In the genomic region with DNA sequence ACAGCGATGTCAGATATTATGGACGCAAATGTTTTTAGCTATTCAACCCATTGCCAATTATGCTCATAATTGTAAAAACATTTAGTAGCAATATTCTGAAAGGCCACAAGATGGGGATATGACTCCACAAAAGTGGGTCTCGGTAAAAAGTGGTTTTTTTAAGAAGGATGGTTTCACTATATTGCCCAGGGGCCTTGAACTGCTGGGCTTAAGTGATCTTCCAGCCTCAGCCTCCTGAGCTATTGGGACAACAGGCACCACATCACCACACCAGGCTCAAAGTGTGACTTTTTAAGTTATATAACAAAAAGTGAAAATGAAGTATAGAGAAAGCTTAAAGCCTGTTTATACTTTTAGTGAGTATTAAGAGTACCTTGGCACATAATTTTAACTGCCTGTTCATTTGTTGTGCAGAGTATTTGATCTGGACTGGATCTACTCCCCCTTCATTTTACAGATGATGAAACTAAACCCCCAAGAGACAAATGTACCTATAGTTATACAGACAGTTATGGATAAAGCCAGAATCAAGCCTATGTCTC, we compare ENCODE assay signal across 8 cellular contexts. TPM values are rescaled to one million over a fixed set of nuclear protein-coding genes. Genes with fewer than 3 reads are reported as not detected.
DNase-seq lines count a peak whose midpoint lies in the region; ATAC-seq and TF ChIP-seq lines count a peak whose summit lies in the region.

No MANE protein-coding gene starts in this region.

- TF ChIP-seq CTCF in AG09309 (IDR thresholded peaks at IDR 0.05; ENCODE audit: control insufficient read depth, insufficient read depth, low read depth, low read length, missing control alignments) = peak; percentile 51
- TF ChIP-seq CTCF in GM12864 (IDR thresholded peaks at IDR 0.05; ENCODE audit: low read depth, low read length, missing control alignments) = peak; percentile 46
- TF ChIP-seq CTCF in fibroblast of the aortic adventitia (IDR thresholded peaks at IDR 0.05; ENCODE audit: insufficient read depth, low read length) = peak; percentile 57

- DNase-seq in AG09309 (ENCODE audit: low read depth) = peak; percentile 47
- DNase-seq in GM12864 (ENCODE audit: low read depth) = no peak
- DNase-seq in NCI-H2107 treated with DMSO at 0.1 percent for 48 hours (lab: John Stamatoyannopoulos, UW; ENCODE audit: unreplicated experiment) = peak; percentile 40
- peak; percentile 5 for DNase-seq in activated CD4-positive, alpha-beta T cell treated with anti-CD3 and anti-CD28 coated beads, Interleukin-2, amount 50 U/mL, for 1 hour
- peak; percentile 86 for DNase-seq in fibroblast of the aortic adventitia (ENCODE audit: low read depth)
- peak; percentile 24 for DNase-seq in non-pigmented ciliary epithelial cell (ENCODE audit: low read depth)
- no peak for DNase-seq in activated effector memory CD4-positive, alpha-beta T cell treated with Interleukin-2 at 50 U/mL for 16 hours

- H3K4me3 ChIP-seq in AG09309 (ENCODE audit: control insufficient read depth, low read depth, low read length) (no peak overlapping the region), GM12864 (ENCODE audit: low read depth, low read length) (no peak overlapping the region), fibroblast of the aortic adventitia (ENCODE audit: low read depth, low read length) (no peak overlapping the region)

- peak; percentile 68 for ATAC-seq in HG02938 (IDR thresholded peaks at IDR 0.05; ENCODE audit: unreplicated experiment)

RNA-seq across cellular contexts. Expression of gene NAA50, which starts 9.4 kb away (rescaled TPM):
- 142 and 242 TPM in 2 replicates for total RNA-seq in fibroblast of the aortic adventitia (ENCODE audit: low replicate concordance)

RNA-seq across cellular contexts. Expression of gene ATP6V1A, which starts 10.2 kb away (rescaled TPM):
- total RNA-seq in fibroblast of the aortic adventitia (ENCODE audit: low replicate concordance) = 63.5 and 81.0 TPM in 2 replicates

RNA-seq across cellular contexts. Expression of gene USF3, which starts 40.2 kb away (rescaled TPM):
- total RNA-seq in fibroblast of the aortic adventitia (ENCODE audit: low replicate concordance) = 4.5 and 12.9 TPM in 2 replicates

Comparison
In these comparisons a context has a peak if more than half of its experiments do, and no peak if none do; other contexts are left out.
1. DNase-seq: peak in AG09309 (single experiment), NCI-H2107 treated with DMSO at 0.1 percent for 48 hours (single experiment), activated CD4-positive, alpha-beta T cell treated with anti-CD3 and anti-CD28 coated beads, Interleukin-2, amount 50 U/mL, for 1 hour (single experiment), fibroblast of the aortic adventitia (single experiment) and non-pigmented ciliary epithelial cell (single experiment); none in GM12864 (single experiment) and activated effector memory CD4-positive, alpha-beta T cell treated with Interleukin-2 at 50 U/mL for 16 hours (single experiment).
2. Peak in every context shown above with its lines, with median percentiles within 50 percentile points of each other: CTCF ChIP-seq.